ENCODE assay signal across 1 cellular context in the genomic region with DNA sequence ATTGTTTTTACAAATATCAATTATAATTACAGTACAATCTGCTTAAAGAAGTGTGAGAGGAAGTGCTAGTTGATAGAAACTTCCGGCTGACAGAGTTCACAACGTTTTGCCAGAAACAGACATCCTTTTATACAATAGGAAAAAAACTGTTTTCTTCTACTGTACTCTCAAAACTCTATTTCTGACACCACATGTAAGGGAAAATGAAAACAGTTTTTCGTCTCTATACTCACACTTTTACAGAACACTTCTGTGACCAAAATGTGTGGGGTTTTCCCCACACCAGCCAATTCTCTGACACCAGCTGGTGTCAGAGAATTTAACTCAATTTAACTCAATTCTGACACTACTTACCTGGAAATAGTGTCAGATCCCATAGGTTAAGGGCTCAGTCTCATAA.
TF ChIP-seq lines count a peak whose summit lies in the region.

No MANE protein-coding gene starts in this region.

TF ChIP-seq in IMR-90, 13 proteins besides CTCF, POLR2A, EP300 and RAD21 (continued from another document):
- no peak for TF ChIP-seq MAFK (IDR thresholded peaks at IDR 0.05; ENCODE audit: low read depth, low read length)
- no peak for TF ChIP-seq BHLHE40 (IDR thresholded peaks at IDR 0.05; ENCODE audit: low read depth, low read length)
- no peak for TF ChIP-seq MAZ (IDR thresholded peaks at IDR 0.05; ENCODE audit: borderline replicate concordance, low read depth, low read length)
